33 cellular contexts compared by ENCODE assay signal in the genomic region with DNA sequence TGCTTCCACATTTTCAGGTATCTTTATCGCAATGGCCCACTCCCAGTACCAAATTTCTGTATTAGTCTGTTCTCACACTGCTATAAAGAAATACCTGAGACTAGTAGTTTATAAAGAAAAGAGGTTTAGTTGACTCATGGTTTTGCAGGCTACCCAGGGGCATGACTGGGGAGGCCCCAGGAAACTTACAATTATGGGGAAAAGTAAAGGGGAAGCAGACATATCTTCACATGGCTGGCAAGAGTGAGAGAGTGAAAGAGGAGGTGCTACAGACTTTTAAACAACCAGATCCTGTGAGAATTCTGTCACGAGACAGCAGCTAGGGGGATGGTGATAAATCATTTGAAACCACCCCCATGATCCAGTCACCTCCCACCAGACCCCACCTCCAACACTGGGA.
"Had no signal": no experiment of that assay in that cellular context is flagged by ENCODE, and none has a peak within 500 bp of the region (broad histone marks: within the 10 kb centered on the region; RNA-seq: fewer than 3 reads in every experiment).

No MANE protein-coding gene starts in this region.

- DNase-seq: Karpas-422, Kasumi-1, KG1, MG63, MM.1S, NCI-H1048, NCI-H1092, NCI-H1092 treated with DMSO at 0.1 percent for 48 hours, NCI-H1105, NCI-H1105 treated with DMSO at 0.1 percent for 48 hours, NCI-H1417, NCI-H1417 treated with DMSO at 0.1 percent for 48 hours, NCI-H1436, NCI-H1436 treated with DMSO at 0.1 percent for 48 hours, NCI-H146, NCI-H1694, NCI-H1694 treated with DMSO at 0.1 percent for 48 hours, NCI-H187, NCI-H187 treated with DMSO at 0.1 percent for 48 hours, NCI-H1930, NCI-H2029, NCI-H2029 treated with DMSO at 0.1 percent for 48 hours, NCI-H2081, NCI-H2081 treated with DMSO at 0.1 percent for 48 hours, NCI-H2107, NCI-H2171, NCI-H2171 treated with DMSO at 0.1 percent for 48 hours, NCI-H2227 treated with DMSO at 0.1 percent for 48 hours, NCI-H226, NCI-H345, NCI-H446, NCI-H446 treated with DMSO at 0.1 percent for 48 hours, NCI-H510A had no signal
